Comparison of ENCODE assay signal across 11 cellular contexts in the genomic region with DNA sequence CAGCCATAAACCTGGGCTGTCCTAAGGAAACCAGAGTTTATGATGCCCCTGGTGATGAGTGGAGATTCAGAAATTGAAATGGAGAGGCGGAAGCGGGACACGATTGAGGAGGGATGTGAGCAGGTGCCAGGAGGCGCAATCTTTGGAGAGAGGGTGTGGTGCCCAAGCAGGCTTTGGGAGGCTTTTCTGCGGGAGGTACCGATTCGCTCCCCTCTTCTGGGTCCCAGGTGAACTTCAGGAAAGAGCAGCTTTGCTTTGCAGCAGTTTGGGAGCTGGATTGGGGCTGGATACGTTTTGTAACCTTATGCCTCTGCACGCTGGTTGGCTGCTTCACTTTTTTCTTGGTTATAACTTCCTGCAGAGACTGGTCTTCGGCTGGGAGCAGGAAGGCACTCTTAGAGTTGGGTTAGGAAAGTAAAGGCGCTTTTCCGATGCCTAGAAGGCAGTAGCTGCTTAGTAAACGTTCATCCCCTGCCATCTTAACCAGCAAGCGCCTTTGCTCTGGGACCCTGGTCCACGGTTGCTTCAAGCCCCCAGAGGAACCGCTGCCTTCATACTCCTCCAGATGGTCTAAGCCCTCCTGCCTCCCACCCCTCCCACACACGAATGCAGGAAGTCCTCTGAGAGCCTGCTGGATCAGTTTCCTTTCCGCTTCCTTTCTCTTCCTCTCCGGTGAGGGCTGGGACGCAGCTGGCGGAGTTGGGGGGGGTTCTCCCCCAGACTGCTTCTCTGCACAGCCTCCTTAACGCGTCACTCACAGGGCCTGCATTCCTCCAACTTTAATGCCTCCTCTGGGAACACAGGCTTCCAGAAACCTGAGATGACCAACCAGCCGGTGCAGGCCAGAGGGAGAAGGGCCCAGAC. TPM values are rescaled to one million over a fixed set of nuclear protein-coding genes. Genes with fewer than 3 reads are reported as not detected.
DNase-seq lines count a peak whose midpoint lies in the region; ATAC-seq and TF ChIP-seq lines count a peak whose summit lies in the region.
"Had no signal": no experiment of that assay in that cellular context is flagged by ENCODE, and none has a peak within 500 bp of the region (broad histone marks: within the 10 kb centered on the region; RNA-seq: fewer than 3 reads in every experiment).

No MANE protein-coding gene starts in this region.

- H2BK12ac ChIP-seq in mesenchymal stem cell (ENCODE audit: low read length in 2 of 2), result peak overlapping the region in 1 of 2 experiments; percentile 72

- H2BK5ac ChIP-seq in mesenchymal stem cell (ENCODE audit: low read depth, low read length, poor library complexity, severe bottlenecking), result no peak overlapping the region

- H3K27ac ChIP-seq in mesenchymal stem cell (ENCODE audit: low read length, poor library complexity, severe bottlenecking) (no peak overlapping the region), vagina (peak overlapping the region; percentile 27)

- peak overlapping the region; percentile 73 for H2BK15ac ChIP-seq in mesenchymal stem cell (ENCODE audit: low read depth, poor library complexity, severe bottlenecking)

- H3K36me3 Mint-ChIP-seq in activated naive CD8-positive, alpha-beta T cell treated with anti-CD3 and anti-CD28 coated beads, Interleukin-2, amount 10 ng/mL, durations not matched to agents 7 days and 5 days, result peaks cover 2% of the 10 kb centered on the region
- H3K36me3 Mint-ChIP-seq in activated naive CD8-positive, alpha-beta T cell treated with anti-CD3 and anti-CD28 coated beads for 36 hours, result peaks cover 1% of the 10 kb centered on the region

- H4K91ac ChIP-seq in mesenchymal stem cell (ENCODE audit: low read length), result peak overlapping the region; percentile 64

- peak overlapping the region; percentile 72 for H2AFZ ChIP-seq in mesenchymal stem cell (ENCODE audit: low read depth, low read length)

- H3K79me1 ChIP-seq in mesenchymal stem cell (replicated peaks; ENCODE audit: low read length, poor library complexity, severe bottlenecking), result no peaks in the 10 kb centered on the region

- H3K9me3 Mint-ChIP-seq in activated naive CD8-positive, alpha-beta T cell treated with anti-CD3 and anti-CD28 coated beads, Interleukin-2, amount 10 ng/mL, durations not matched to agents 7 days and 5 days, result no peaks in the 10 kb centered on the region
- peaks cover 1% of the 10 kb centered on the region for H3K9me3 Mint-ChIP-seq in activated naive CD8-positive, alpha-beta T cell treated with anti-CD3 and anti-CD28 coated beads for 36 hours

- peak; percentile 31 for ATAC-seq in activated naive CD8-positive, alpha-beta T cell treated with anti-CD3 and anti-CD28 coated beads, Interleukin-2, amount 10 ng/mL, durations not matched to agents 7 days and 5 days (ENCODE audit: low read depth)
- ATAC-seq in GM18505 (IDR thresholded peaks at IDR 0.05; ENCODE audit: unreplicated experiment), result no peak

- H3K36me3 ChIP-seq in mesenchymal stem cell (ENCODE audit: control insufficient read depth in 1 of 2, insufficient read depth in 2 of 2, low read depth in 1 of 2, low read length in 2 of 2) (no peaks in the 10 kb centered on the region), vagina (no peaks in the 10 kb centered on the region), HAP-1 (replicated peaks) (no peaks in the 10 kb centered on the region)

- peak overlapping the region; percentile 56 for H3K4me3 Mint-ChIP-seq in activated naive CD8-positive, alpha-beta T cell treated with anti-CD3 and anti-CD28 coated beads, Interleukin-2, amount 10 ng/mL, durations not matched to agents 7 days and 5 days
- H3K4me3 Mint-ChIP-seq in activated naive CD8-positive, alpha-beta T cell treated with anti-CD3 and anti-CD28 coated beads for 36 hours, result no peak overlapping the region

- H3K27me3 ChIP-seq in mesenchymal stem cell (ENCODE audit: control insufficient read depth in 1 of 2, insufficient read depth in 1 of 2, low read length in 2 of 2) (no peaks in the 10 kb centered on the region), vagina (no peaks in the 10 kb centered on the region), HAP-1 (ENCODE audit: low read depth) (no peaks in the 10 kb centered on the region)

- H3K14ac ChIP-seq in mesenchymal stem cell (ENCODE audit: low read length in 2 of 2), result no peak overlapping the region

- H3K9ac ChIP-seq in mesenchymal stem cell (ENCODE audit: low read length), result peak overlapping the region; percentile 70

- in situ Hi-C loops in HAP-1 (cut with MboI; ENCODE audit: low sequenced_read_pairs), result no loop called here

- peak; percentile 29 for DNase-seq in activated naive CD8-positive, alpha-beta T cell treated with anti-CD3 and anti-CD28 coated beads, Interleukin-2, amount 10 ng/mL, durations not matched to agents 7 days and 5 days
- no peak for DNase-seq in activated naive CD8-positive, alpha-beta T cell treated with anti-CD3 and anti-CD28 coated beads for 36 hours
- peak; percentile 38 to 49 for DNase-seq in cardiac fibroblast (ENCODE audit: low read depth in 2 of 2)
- DNase-seq in mesenchymal stem cell, result peak; percentile 49
- DNase-seq in vagina (ENCODE audit: extremely low spot score in 2 of 2), result no peak
- no peak for DNase-seq in D341Med (ENCODE audit: low spot score)
- DNase-seq in HAP-1 (ENCODE audit: low spot score in 2 of 2), result no peak
- DNase-seq: HCEC 1CT; RPMI8226; stimulated activated CD4-positive, alpha-beta T cell treated with anti-CD3 and anti-CD28 coated beads, Interleukin-15, amount 100 ng/mL, for 24 hours had no signal

- peak overlapping the region; percentile 40 to 82 for H3K18ac ChIP-seq in mesenchymal stem cell (ENCODE audit: low read depth in 1 of 2, low read length in 2 of 2)

- TF ChIP-seq POLR2A in vagina (IDR thresholded peaks at IDR 0.05), result no peak
- no peak for TF ChIP-seq POLR2A in GM18505 (IDR thresholded peaks at IDR 0.05; ENCODE audit: borderline replicate concordance, extremely low read depth, insufficient read depth, insufficient read length)

- peak overlapping the region; percentile 95 for H4K8ac ChIP-seq in mesenchymal stem cell (ENCODE audit: low read length)

- H3K27ac Mint-ChIP-seq in activated naive CD8-positive, alpha-beta T cell treated with anti-CD3 and anti-CD28 coated beads, Interleukin-2, amount 10 ng/mL, durations not matched to agents 7 days and 5 days, result peak overlapping the region; percentile 67
- H3K27ac Mint-ChIP-seq in activated naive CD8-positive, alpha-beta T cell treated with anti-CD3 and anti-CD28 coated beads for 36 hours, result no peak overlapping the region

- H2BK120ac ChIP-seq in mesenchymal stem cell (ENCODE audit: low read depth, low read length), result peak overlapping the region; percentile 15

- H3K9me3 ChIP-seq in mesenchymal stem cell (ENCODE audit: control insufficient read depth, low read length) (no peaks in the 10 kb centered on the region), vagina (no peaks in the 10 kb centered on the region), HAP-1 (no peaks in the 10 kb centered on the region)

- H2AK5ac ChIP-seq in mesenchymal stem cell (ENCODE audit: low read length, severe bottlenecking), result no peak overlapping the region

- H3K4ac ChIP-seq in mesenchymal stem cell (ENCODE audit: low read depth in 1 of 2, low read length in 2 of 2), result peak overlapping the region; percentile 73 to 81

- H3K27me3 Mint-ChIP-seq in activated naive CD8-positive, alpha-beta T cell treated with anti-CD3 and anti-CD28 coated beads, Interleukin-2, amount 10 ng/mL, durations not matched to agents 7 days and 5 days, result peaks cover 10% of the 10 kb centered on the region
- H3K27me3 Mint-ChIP-seq in activated naive CD8-positive, alpha-beta T cell treated with anti-CD3 and anti-CD28 coated beads for 36 hours, result peaks cover 30% of the 10 kb centered on the region

- no peak overlapping the region for H3K4me2 ChIP-seq in mesenchymal stem cell (ENCODE audit: low read length, poor library complexity, severe bottlenecking)

- peaks cover 30% of the 10 kb centered on the region for H3K4me1 Mint-ChIP-seq in activated naive CD8-positive, alpha-beta T cell treated with anti-CD3 and anti-CD28 coated beads, Interleukin-2, amount 10 ng/mL, durations not matched to agents 7 days and 5 days
- H3K4me1 Mint-ChIP-seq in activated naive CD8-positive, alpha-beta T cell treated with anti-CD3 and anti-CD28 coated beads for 36 hours, result peaks cover 34% of the 10 kb centered on the region

- H3K23ac ChIP-seq in mesenchymal stem cell (ENCODE audit: low read length in 2 of 2), result peak overlapping the region in 1 of 2 experiments; percentile 35

- TF ChIP-seq CTCF in cardiac fibroblast (IDR thresholded peaks at IDR 0.05; ENCODE audit: low read depth, low read length) (no peak), vagina (IDR thresholded peaks at IDR 0.05) (no peak)

- POLR2A ChIA-PET in activated naive CD8-positive, alpha-beta T cell treated with anti-CD3 and anti-CD28 coated beads, Interleukin-2, amount 10 ng/mL, durations not matched to agents 7 days and 5 days (lab: Charles Lee), result no interaction called here

- H3K4me3 ChIP-seq in cardiac fibroblast (replicated peaks in 1 of 2; ENCODE audit: low read depth in 2 of 2, low read length in 2 of 2) (peak overlapping the region in 1 of 2 donors; percentile 8), mesenchymal stem cell (ENCODE audit: insufficient read depth in 1 of 2, low read depth in 1 of 2, low read length in 2 of 2) (peak overlapping the region in 1 of 2 experiments; percentile 73), vagina (peak overlapping the region; percentile 25 to 26), HAP-1 (no peak overlapping the region)

- WGBS in mesenchymal stem cell, result 46% methylated on average over 19 of the region's 24 CpGs

- intact Hi-C loops in vagina (cut with DNase I), result loop anchor here (10.0 kb wide), 1 partner anchor 52 kb away; no protein-coding TSS in a partner anchor

- H3K4me1 ChIP-seq in mesenchymal stem cell (ENCODE audit: control insufficient read depth, insufficient read depth, low read depth, low read length) (peaks cover 5% of the 10 kb centered on the region), vagina (no peaks in the 10 kb centered on the region), HAP-1 (no peaks in the 10 kb centered on the region)

RNA-seq across cellular contexts. Expression of a gene that starts 15.2 kb away (rescaled TPM):
- 10 to 100 TPM in 1 of 2 experiments, 1 to 10 TPM in 1; 8.1 to 10.9 TPM for total RNA-seq in activated naive CD8-positive, alpha-beta T cell treated with anti-CD3 and anti-CD28 coated beads, Interleukin-2, amount 10 ng/mL, durations not matched to agents 7 days and 5 days
- total RNA-seq in activated naive CD8-positive, alpha-beta T cell treated with anti-CD3 and anti-CD28 coated beads for 36 hours, result 10 to 100 TPM; 18.8 to 19.4 TPM
- 99.8 TPM for polyA plus RNA-seq in mesenchymal stem cell (2013, experiment 1 of 2)
- polyA plus RNA-seq in mesenchymal stem cell (2013, experiment 2 of 2), result 97.5 TPM
- total RNA-seq in vagina, result 44.4 TPM

Comparison
In these comparisons a context has a peak if more than half of its experiments do, and no peak if none do; other contexts are left out.
1. DNase-seq: peak in activated naive CD8-positive, alpha-beta T cell treated with anti-CD3 and anti-CD28 coated beads, Interleukin-2, amount 10 ng/mL, durations not matched to agents 7 days and 5 days (single experiment), cardiac fibroblast (2 of 2) and mesenchymal stem cell (single experiment); none in activated naive CD8-positive, alpha-beta T cell treated with anti-CD3 and anti-CD28 coated beads for 36 hours (single experiment), vagina (0 of 2), D341Med (single experiment) and HAP-1 (0 of 2).